Comparison of ENCODE assay signal across 17 cellular contexts in the genomic region with DNA sequence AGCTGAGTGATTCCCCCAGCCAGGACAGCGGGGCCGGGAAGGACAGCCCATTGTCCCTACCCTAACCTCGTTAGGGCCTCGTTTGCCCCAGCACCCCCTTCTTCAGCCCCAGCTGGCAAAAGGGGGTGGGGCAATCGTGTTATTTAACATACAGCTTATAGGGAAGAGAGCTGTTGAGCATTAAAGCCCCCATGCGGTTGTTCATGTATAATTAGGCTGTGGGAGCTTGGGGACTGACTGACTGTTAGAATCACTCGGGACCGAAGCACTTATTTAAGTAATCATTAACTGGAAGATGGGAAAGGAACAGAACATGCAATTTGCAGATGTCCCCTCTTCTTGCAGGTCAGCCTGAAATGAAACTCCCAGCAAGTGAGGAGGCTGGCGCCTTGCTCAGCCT.
A peak's percentile ranks its signal among the peaks of the same experiment; 100 is the strongest.
DNase-seq lines count a peak whose midpoint lies in the region; ATAC-seq, FAIRE-seq and TF ChIP-seq lines count a peak whose summit lies in the region.
"Had no signal": no experiment of that assay in that cellular context is flagged by ENCODE, and none has a peak within 500 bp of the region (broad histone marks: within the 10 kb centered on the region; RNA-seq: fewer than 3 reads in every experiment).

No MANE protein-coding gene starts in this region.

- intact Hi-C loops in MCF 10A (cut with micrococcal nuclease) (no loop called here), breast epithelium (cut with DNase I; ENCODE audit: low total_unique reads) (no loop called here), stomach (cut with DNase I; ENCODE audit: low total_unique reads) (no loop called here)

- H3K9me3 Mint-ChIP-seq in MCF 10A (ENCODE audit: unreplicated experiment): no peaks in the 10 kb centered on the region
- H3K9me3 Mint-ChIP-seq in T-cell: no peaks in the 10 kb centered on the region
- H3K9me3 Mint-ChIP-seq in memory B cell: no peaks in the 10 kb centered on the region

- no peaks in the 10 kb centered on the region for H3K27me3 ChIP-seq in breast epithelium
- no peaks in the 10 kb centered on the region for H3K27me3 ChIP-seq in stomach
- H3K27me3 ChIP-seq: gastrocnemius medialis, transverse colon had no signal

- no peak for TF ChIP-seq CTCF in MCF 10A (IDR thresholded peaks at IDR 0.05; ENCODE audit: unreplicated experiment)
- TF ChIP-seq CTCF in breast epithelium (IDR thresholded peaks at IDR 0.05): no peak
- TF ChIP-seq CTCF in stomach (IDR thresholded peaks at IDR 0.05): no peak

- H3K4me1 ChIP-seq in breast epithelium (no peaks in the 10 kb centered on the region), stomach (peaks cover 0 to 21% (median 7%) of the 10 kb centered on the region in 4 donors)
- H3K4me1 ChIP-seq: gastrocnemius medialis had no signal

- TF ChIP-seq POLR2A in breast epithelium (IDR thresholded peaks at IDR 0.05) (no peak), stomach (IDR thresholded peaks at IDR 0.05) (no peak), H54 (IDR thresholded peaks at IDR 0.05; ENCODE audit: low read depth, low read length) (no peak)

- DNase-seq in MCF 10A (ENCODE audit: unreplicated experiment) (no peak), breast epithelium (ENCODE audit: low spot score in 2 of 2) (no peak), T-cell (no peak), memory B cell (ENCODE audit: low spot score in 2 of 2) (peak in 1 of 2 donors; percentile 27), stomach (no peak), H54 (ENCODE audit: insufficient read length, low spot score) (no peak)
- no peak for DNase-seq in effector CD8-positive, alpha-beta T cell (lab: John Stamatoyannopoulos, UW)
- DNase-seq: activated CD8-positive, alpha-beta T cell treated with anti-CD3 and anti-CD28 coated beads, Interleukin-2, amount 10 ng/mL, durations not matched to agents 7 days and 5 days; activated effector memory CD4-positive, alpha-beta T cell treated with Interleukin-2 at 50 U/mL for 16 hours; gastrocnemius medialis; GOT3; mesenchymal stem cell; MM.1S; occipital lobe; stimulated activated CD4-positive, alpha-beta T cell treated with anti-CD3 and anti-CD28 coated beads, Interleukin-4, amount 100 ng/mL, for 1 hour had no signal

- H3K27me3 Mint-ChIP-seq in MCF 10A (ENCODE audit: insufficient read depth, unreplicated experiment): no peaks in the 10 kb centered on the region
- no peaks in the 10 kb centered on the region for H3K27me3 Mint-ChIP-seq in T-cell
- peaks cover 6% of the 10 kb centered on the region for H3K27me3 Mint-ChIP-seq in memory B cell

- CTCF ChIA-PET in MCF 10A (lab: Yijun Ruan, JAX) (interaction anchor here (1.3 to 5.3 kb wide), 4 partner anchors 31 to 82 kb away, joined by 3 to 101 read pairs (median 8); no protein-coding TSS in a partner anchor), T-cell (lab: Charles Lee) (interaction anchor here in 1 of 2 donors (0.5 kb wide), 1 partner anchor 577 kb away, joined by 3 read pairs; no protein-coding TSS in a partner anchor)

- POLR2A ChIA-PET in MCF 10A (lab: Yijun Ruan, JAX) (interaction anchor here (1.0 to 2.6 kb wide), 2 partner anchors 24 to 83 kb away, joined by 4 to 9 read pairs; no protein-coding TSS in a partner anchor), T-cell (lab: Charles Lee) (no interaction called here)

- H3K4me3 Mint-ChIP-seq in MCF 10A (ENCODE audit: unreplicated experiment): no peak overlapping the region
- H3K4me3 Mint-ChIP-seq in T-cell: peak overlapping the region in 1 of 3 donors; percentile 13
- peak overlapping the region; percentile 75 for H3K4me3 Mint-ChIP-seq in memory B cell
- H3K4me3 Mint-ChIP-seq: activated CD8-positive, alpha-beta T cell treated with anti-CD3 and anti-CD28 coated beads, Interleukin-2, amount 10 ng/mL, durations not matched to agents 7 days and 5 days had no signal

- no peak for TF ChIP-seq EP300 in stomach (IDR thresholded peaks at IDR 0.05)

- H3K4me3 ChIP-seq in breast epithelium (no peak overlapping the region), stomach (no peak overlapping the region)
- H3K4me3 ChIP-seq: gastrocnemius medialis, transverse colon had no signal

- H3K4me1 Mint-ChIP-seq in MCF 10A (ENCODE audit: insufficient read depth, unreplicated experiment) (peaks cover under 1% of the 10 kb centered on the region), T-cell (peaks cover 26 to 36% (median 29%) of the 10 kb centered on the region in 3 donors), memory B cell (peaks cover 27% of the 10 kb centered on the region)

- no TSS peak for BruUV-seq in MCF 10A (replicated peaks; lab: Mats Ljungman, UMichigan)

- WGBS in stomach, 5 donors: 37 to 65% (median 51%) methylated on average over 9 of the region's 9 CpGs

- no peak overlapping the region for H3K27ac ChIP-seq in breast epithelium
- peak overlapping the region in 3 of 5 donors; percentile 4 to 41 (median 38) for H3K27ac ChIP-seq in stomach
- H3K27ac ChIP-seq: gastrocnemius medialis had no signal

- no peaks in the 10 kb centered on the region for H3K9me3 ChIP-seq in breast epithelium
- no peaks in the 10 kb centered on the region for H3K9me3 ChIP-seq in stomach
- H3K9me3 ChIP-seq: gastrocnemius medialis, transverse colon had no signal

- H3K27ac Mint-ChIP-seq in MCF 10A (ENCODE audit: low read depth, unreplicated experiment) (peak overlapping the region; percentile 28), T-cell (peak overlapping the region; percentile 4 to 9), memory B cell (no peak overlapping the region)
- H3K27ac Mint-ChIP-seq: activated CD8-positive, alpha-beta T cell treated with anti-CD3 and anti-CD28 coated beads, Interleukin-2, amount 10 ng/mL, durations not matched to agents 7 days and 5 days had no signal

- H3K36me3 Mint-ChIP-seq in MCF 10A (ENCODE audit: insufficient read depth, unreplicated experiment): no peaks in the 10 kb centered on the region
- peaks cover 37% of the 10 kb centered on the region for H3K36me3 Mint-ChIP-seq in T-cell
- peaks cover 17% of the 10 kb centered on the region for H3K36me3 Mint-ChIP-seq in memory B cell

- no peaks in the 10 kb centered on the region for H3K36me3 ChIP-seq in breast epithelium
- peaks cover 0 to 14% (median 4%) of the 10 kb centered on the region in 4 donors for H3K36me3 ChIP-seq in stomach
- H3K36me3 ChIP-seq: gastrocnemius medialis, transverse colon had no signal

- ATAC-seq in T-cell (replicated peaks in 1 of 4): no peak
- ATAC-seq in memory B cell (ENCODE audit: low read depth): peak; percentile 40
- no peak for ATAC-seq in GM19324 (IDR thresholded peaks at IDR 0.05; ENCODE audit: low FRiP score, unreplicated experiment)
- ATAC-seq: activated CD8-positive, alpha-beta T cell treated with anti-CD3 and anti-CD28 coated beads, Interleukin-2, amount 10 ng/mL, durations not matched to agents 7 days and 5 days; gastrocnemius medialis had no signal

- no peak for FAIRE-seq in H54 (lab: Jason Lieb, UNC)

Comparison
In these comparisons a context has a peak if more than half of its experiments do, and no peak if none do; other contexts are left out.
1. H3K27ac ChIP-seq: peak in stomach (3 of 5); none in breast epithelium (0 of 2).